ENCODE assay signal across 24 cellular contexts in genomic region chr16:66085651-66086050, GRCh38.
"Had no signal": no experiment of that assay in that cellular context is flagged by ENCODE, and none has a peak within 500 bp of the region (broad histone marks: within the 10 kb centered on the region; RNA-seq: fewer than 3 reads in every experiment).

No MANE protein-coding gene starts in this region.

- H3K4me3 Mint-ChIP-seq: IgD-negative memory B cell had no signal

- DNase-seq: Kasumi-1, MM.1S, NCI-H1092 treated with DMSO at 0.1 percent for 48 hours, NCI-H1436, NCI-H187, NCI-H2029, NCI-H2081 treated with DMSO at 0.1 percent for 48 hours, NCI-H2171, NCI-H226, NCI-H446, NCI-H510A, NCI-H524 treated with DMSO at 0.1 percent for 48 hours, NCI-H69, NCI-H774, PC-3, SHP77, SK-N-SH, SW 1271 had no signal

- ATAC-seq: HepG2, K562, Panc1, PC-3 had no signal

- H3K9ac ChIP-seq: KMS-11, SK-N-SH had no signal

- H3K4me3 ChIP-seq: K562 had no signal

- H3K9me3 ChIP-seq: SK-N-SH had no signal

- H3K27me3 Mint-ChIP-seq: IgD-negative memory B cell had no signal

- H3K27ac Mint-ChIP-seq: IgD-negative memory B cell had no signal

- H3K9me2 ChIP-seq: SK-N-SH had no signal

- H3K36me3 Mint-ChIP-seq: IgD-negative memory B cell had no signal

- H3K27ac ChIP-seq: KMS-11, RWPE1 had no signal

- H3K4me2 ChIP-seq: KMS-11, SK-N-SH had no signal

- H3K4me1 Mint-ChIP-seq: IgD-negative memory B cell had no signal
